Comparison of ENCODE assay signal across 2 cellular contexts in the genomic region with DNA sequence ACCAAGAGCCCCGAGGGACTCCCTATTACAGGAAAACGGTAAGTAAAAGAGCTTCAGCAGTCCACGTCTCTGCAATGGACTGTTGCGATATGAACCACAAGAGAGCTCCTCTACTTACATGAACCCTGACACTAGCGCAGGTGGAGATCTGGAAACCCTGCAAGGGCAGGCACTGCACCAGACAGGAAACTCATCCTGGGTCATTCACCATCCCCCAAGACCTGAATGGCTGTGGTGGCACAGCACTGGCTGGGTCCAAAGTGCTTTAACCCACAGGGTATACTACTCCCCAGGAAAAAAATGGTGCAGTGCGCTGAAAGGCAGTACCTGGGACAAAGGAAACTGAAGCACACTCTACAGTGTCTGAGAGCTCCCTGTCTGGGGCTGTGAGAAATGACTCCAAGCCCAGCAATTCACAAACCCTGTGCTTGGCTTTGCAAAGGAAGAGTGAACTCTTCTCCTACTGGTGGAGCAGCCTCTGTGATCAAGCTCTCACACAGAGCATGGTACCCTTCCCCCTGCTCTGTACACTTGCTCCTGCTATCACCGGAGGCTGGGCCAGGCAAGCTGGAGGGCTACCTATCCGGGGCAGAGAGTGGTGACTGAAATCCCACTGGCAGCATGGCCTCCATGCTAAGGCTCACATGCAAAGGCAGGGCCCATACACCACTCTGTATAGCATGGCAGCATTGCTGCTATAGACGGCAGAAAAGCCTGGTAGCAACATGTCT.
TF ChIP-seq lines count a peak whose summit lies in the region.

No MANE protein-coding gene starts in this region.

TF ChIP-seq in HepG2, 621 proteins besides CTCF, POLR2A, EP300 and RAD21 (continued from another document and continues in another):
- peak; percentile 30; the same call in 1 of the 2 replicates for TF ChIP-seq THAP9 (CRISPR knock-in tag; IDR thresholded peaks at IDR 0.05; ENCODE audit: borderline replicate concordance)
- TF ChIP-seq TOPORS (CRISPR knock-in tag; IDR thresholded peaks at IDR 0.05) = no peak
- TF ChIP-seq ZNF577 (CRISPR knock-in tag; IDR thresholded peaks at IDR 0.05; ENCODE audit: borderline replicate concordance, low read depth) = no peak
- 0 out of 2 replicates have a peak, but pooled peaks have one; percentile 37 for TF ChIP-seq POGZ (CRISPR knock-in tag; IDR thresholded peaks at IDR 0.05)
- TF ChIP-seq ZKSCAN1 (IDR thresholded peaks at IDR 0.05; ENCODE audit: low read length) = no peak
- TF ChIP-seq, protein P1, sequence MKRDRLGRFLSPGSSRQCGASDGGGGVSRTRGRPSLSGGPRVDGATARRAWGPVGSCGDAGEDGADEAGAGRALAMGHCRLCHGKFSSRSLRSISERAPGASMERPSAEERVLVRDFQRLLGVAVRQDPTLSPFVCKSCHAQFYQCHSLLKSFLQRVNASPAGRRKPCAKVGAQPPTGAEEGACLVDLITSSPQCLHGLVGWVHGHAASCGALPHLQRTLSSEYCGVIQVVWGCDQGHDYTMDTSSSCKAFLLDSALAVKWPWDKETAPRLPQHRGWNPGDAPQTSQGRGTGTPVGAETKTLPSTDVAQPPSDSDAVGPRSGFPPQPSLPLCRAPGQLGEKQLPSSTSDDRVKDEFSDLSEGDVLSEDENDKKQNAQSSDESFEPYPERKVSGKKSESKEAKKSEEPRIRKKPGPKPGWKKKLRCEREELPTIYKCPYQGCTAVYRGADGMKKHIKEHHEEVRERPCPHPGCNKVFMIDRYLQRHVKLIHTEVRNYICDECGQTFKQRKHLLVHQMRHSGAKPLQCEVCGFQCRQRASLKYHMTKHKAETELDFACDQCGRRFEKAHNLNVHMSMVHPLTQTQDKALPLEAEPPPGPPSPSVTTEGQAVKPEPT (CRISPR knock-in tag; IDR thresholded peaks at IDR 0.05; ENCODE audit: low read depth) = no peak
- TF ChIP-seq, protein P2, sequence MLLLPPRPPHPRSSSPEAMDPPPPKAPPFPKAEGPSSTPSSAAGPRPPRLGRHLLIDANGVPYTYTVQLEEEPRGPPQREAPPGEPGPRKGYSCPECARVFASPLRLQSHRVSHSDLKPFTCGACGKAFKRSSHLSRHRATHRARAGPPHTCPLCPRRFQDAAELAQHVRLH (CRISPR knock-in tag; IDR thresholded peaks at IDR 0.05; ENCODE audit: borderline replicate concordance, low read depth) = no peak; the same call in 1 of the 2 replicates
- TF ChIP-seq ZNF333 (CRISPR knock-in tag; IDR thresholded peaks at IDR 0.05; ENCODE audit: borderline replicate concordance) = no peak
- peak; percentile 75 for TF ChIP-seq HNF4G (IDR thresholded peaks at IDR 0.05; ENCODE audit: borderline replicate concordance, low read depth, low read length)
- TF ChIP-seq HNF4G (CRISPR knock-in tag; IDR thresholded peaks at IDR 0.05; ENCODE audit: borderline replicate concordance, low read depth) = no peak
- no peak for TF ChIP-seq HNRNPUL1 (IDR thresholded peaks at IDR 0.05; ENCODE audit: low read depth, low read length)
- peak; percentile 42; the same call in 1 of the 2 replicates for TF ChIP-seq ZNF782 (CRISPR knock-in tag; IDR thresholded peaks at IDR 0.05; ENCODE audit: borderline replicate concordance)
- TF ChIP-seq ZNF136 (CRISPR knock-in tag; IDR thresholded peaks at IDR 0.05; ENCODE audit: low read depth) = no peak
- TF ChIP-seq ZNF292 (CRISPR knock-in tag; IDR thresholded peaks at IDR 0.05; ENCODE audit: borderline replicate concordance, low read depth) = peak; percentile 68
- TF ChIP-seq POLR2G (IDR thresholded peaks at IDR 0.05; ENCODE audit: low read depth, low read length) = peak; percentile 69
- peak; percentile 80 for TF ChIP-seq ZMYM4 (CRISPR knock-in tag; IDR thresholded peaks at IDR 0.05)
- TF ChIP-seq, protein P3, sequence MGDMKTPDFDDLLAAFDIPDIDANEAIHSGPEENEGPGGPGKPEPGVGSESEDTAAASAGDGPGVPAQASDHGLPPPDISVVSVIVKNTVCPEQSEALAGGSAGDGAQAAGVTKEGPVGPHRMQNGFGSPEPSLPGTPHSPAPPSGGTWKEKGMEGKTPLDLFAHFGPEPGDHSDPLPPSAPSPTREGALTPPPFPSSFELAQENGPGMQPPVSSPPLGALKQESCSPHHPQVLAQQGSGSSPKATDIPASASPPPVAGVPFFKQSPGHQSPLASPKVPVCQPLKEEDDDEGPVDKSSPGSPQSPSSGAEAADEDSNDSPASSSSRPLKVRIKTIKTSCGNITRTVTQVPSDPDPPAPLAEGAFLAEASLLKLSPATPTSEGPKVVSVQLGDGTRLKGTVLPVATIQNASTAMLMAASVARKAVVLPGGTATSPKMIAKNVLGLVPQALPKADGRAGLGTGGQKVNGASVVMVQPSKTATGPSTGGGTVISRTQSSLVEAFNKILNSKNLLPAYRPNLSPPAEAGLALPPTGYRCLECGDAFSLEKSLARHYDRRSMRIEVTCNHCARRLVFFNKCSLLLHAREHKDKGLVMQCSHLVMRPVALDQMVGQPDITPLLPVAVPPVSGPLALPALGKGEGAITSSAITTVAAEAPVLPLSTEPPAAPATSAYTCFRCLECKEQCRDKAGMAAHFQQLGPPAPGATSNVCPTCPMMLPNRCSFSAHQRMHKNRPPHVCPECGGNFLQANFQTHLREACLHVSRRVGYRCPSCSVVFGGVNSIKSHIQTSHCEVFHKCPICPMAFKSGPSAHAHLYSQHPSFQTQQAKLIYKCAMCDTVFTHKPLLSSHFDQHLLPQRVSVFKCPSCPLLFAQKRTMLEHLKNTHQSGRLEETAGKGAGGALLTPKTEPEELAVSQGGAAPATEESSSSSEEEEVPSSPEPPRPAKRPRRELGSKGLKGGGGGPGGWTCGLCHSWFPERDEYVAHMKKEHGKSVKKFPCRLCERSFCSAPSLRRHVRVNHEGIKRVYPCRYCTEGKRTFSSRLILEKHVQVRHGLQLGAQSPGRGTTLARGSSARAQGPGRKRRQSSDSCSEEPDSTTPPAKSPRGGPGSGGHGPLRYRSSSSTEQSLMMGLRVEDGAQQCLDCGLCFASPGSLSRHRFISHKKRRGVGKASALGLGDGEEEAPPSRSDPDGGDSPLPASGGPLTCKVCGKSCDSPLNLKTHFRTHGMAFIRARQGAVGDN (CRISPR knock-in tag; IDR thresholded peaks at IDR 0.05) = peak; percentile 54

TF ChIP-seq in SK-N-SH treated with all-trans-retinoic acid at 6 μM for 48 hours, 23 proteins besides CTCF, POLR2A, EP300 and RAD21 (continued from another document):
- no peak for TF ChIP-seq PATZ1 (CRISPR knock-in tag; IDR thresholded peaks at IDR 0.05; ENCODE audit: borderline replicate concordance)
- TF ChIP-seq OSR1 (CRISPR knock-in tag; IDR thresholded peaks at IDR 0.05) = no peak
- TF ChIP-seq, protein P4, sequence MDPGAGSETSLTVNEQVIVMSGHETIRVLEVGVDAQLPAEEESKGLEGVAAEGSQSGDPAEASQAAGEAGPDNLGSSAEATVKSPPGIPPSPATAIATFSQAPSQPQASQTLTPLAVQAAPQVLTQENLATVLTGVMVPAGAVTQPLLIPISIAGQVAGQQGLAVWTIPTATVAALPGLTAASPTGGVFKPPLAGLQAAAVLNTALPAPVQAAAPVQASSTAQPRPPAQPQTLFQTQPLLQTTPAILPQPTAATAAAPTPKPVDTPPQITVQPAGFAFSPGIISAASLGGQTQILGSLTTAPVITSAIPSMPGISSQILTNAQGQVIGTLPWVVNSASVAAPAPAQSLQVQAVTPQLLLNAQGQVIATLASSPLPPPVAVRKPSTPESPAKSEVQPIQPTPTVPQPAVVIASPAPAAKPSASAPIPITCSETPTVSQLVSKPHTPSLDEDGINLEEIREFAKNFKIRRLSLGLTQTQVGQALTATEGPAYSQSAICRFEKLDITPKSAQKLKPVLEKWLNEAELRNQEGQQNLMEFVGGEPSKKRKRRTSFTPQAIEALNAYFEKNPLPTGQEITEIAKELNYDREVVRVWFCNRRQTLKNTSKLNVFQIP (CRISPR knock-in tag; IDR thresholded peaks at IDR 0.05; ENCODE audit: borderline replicate concordance, low read depth) = no peak
- TF ChIP-seq ZNF565 (CRISPR knock-in tag; conservative IDR thresholded peaks at IDR 0.05; ENCODE audit: low read depth) = no peak
- TF ChIP-seq ZFP30 (CRISPR knock-in tag; IDR thresholded peaks at IDR 0.05) = no peak
- TF ChIP-seq TSHZ2 (CRISPR knock-in tag; IDR thresholded peaks at IDR 0.05) = no peak
- no peak for TF ChIP-seq ZNF70 (CRISPR knock-in tag; IDR thresholded peaks at IDR 0.05)
- no peak for TF ChIP-seq BACH2 (CRISPR knock-in tag; IDR thresholded peaks at IDR 0.05; ENCODE audit: borderline replicate concordance)
- TF ChIP-seq CSDC2 (CRISPR knock-in tag; IDR thresholded peaks at IDR 0.05) = no peak
- TF ChIP-seq CREB5 (CRISPR knock-in tag; IDR thresholded peaks at IDR 0.05; ENCODE audit: low read depth) = no peak
- no peak for TF ChIP-seq ZFP3 (CRISPR knock-in tag; IDR thresholded peaks at IDR 0.05)
- TF ChIP-seq, protein P5, sequence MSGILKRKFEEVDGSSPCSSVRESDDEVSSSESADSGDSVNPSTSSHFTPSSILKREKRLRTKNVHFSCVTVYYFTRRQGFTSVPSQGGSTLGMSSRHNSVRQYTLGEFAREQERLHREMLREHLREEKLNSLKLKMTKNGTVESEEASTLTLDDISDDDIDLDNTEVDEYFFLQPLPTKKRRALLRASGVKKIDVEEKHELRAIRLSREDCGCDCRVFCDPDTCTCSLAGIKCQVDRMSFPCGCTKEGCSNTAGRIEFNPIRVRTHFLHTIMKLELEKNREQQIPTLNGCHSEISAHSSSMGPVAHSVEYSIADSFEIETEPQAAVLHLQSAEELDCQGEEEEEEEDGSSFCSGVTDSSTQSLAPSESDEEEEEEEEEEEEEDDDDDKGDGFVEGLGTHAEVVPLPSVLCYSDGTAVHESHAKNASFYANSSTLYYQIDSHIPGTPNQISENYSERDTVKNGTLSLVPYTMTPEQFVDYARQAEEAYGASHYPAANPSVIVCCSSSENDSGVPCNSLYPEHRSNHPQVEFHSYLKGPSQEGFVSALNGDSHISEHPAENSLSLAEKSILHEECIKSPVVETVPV (CRISPR knock-in tag; IDR thresholded peaks at IDR 0.05) = no peak
- TF ChIP-seq ISL1 (CRISPR knock-in tag; IDR thresholded peaks at IDR 0.05) = no peak
- TF ChIP-seq ESRRG (CRISPR knock-in tag; IDR thresholded peaks at IDR 0.05) = no peak
- no peak for TF ChIP-seq ZNF8 (CRISPR knock-in tag; IDR thresholded peaks at IDR 0.05)
- no peak for TF ChIP-seq PPARA (CRISPR knock-in tag; IDR thresholded peaks at IDR 0.05; ENCODE audit: borderline replicate concordance)
